ENCODE assay signal across 8 cellular contexts in the genomic region with DNA sequence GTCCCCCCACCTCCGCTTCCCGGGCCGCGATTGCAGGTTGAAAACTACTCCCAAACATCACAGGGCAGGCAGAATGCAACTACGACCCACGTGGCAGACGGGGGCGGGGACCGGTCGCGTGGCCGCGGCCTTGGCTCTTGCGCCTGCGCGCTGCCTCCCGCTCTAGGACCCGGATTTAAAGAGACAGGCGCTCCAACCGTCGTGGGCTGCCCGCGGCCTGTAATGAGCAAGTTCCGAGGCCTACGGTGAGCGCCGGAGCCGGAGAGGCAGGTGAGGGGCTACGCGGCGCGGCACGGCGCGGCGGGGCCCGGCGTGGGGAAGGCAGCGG. TPM values are rescaled to one million over a fixed set of nuclear protein-coding genes. Genes with fewer than 3 reads are reported as not detected.
DNase-seq lines count a peak whose midpoint lies in the region; ATAC-seq and TF ChIP-seq lines count a peak whose summit lies in the region.

A gene (plus strand): TSS at position 160 of the 328 bp plus-strand sequence. CDS start 2,494 bp downstream, outside the sequence.

- intact Hi-C loops in CD8-positive, alpha-beta T cell (cut with DNase I, micrococcal nuclease): loop anchor here (1.0 to 5.0 kb wide), 9 partner anchors 19 to 1506 kb away; a partner anchor contains a TSS

- peaks cover 52% of the 10 kb centered on the region for H3K4me1 Mint-ChIP-seq in CD8-positive, alpha-beta T cell (ENCODE audit: low read depth)

- peak within 1 kb of the TSS; percentile 80 for H3K4me3 ChIP-seq in CD8-positive, alpha-beta T cell (ENCODE audit: low read depth, low read length)
- H3K4me3 ChIP-seq in lung: peak within 1 kb of the TSS; percentile 90

- peak within 1 kb of the TSS; percentile 93 for H3K4me3 Mint-ChIP-seq in CD8-positive, alpha-beta T cell

- H3K36me3 ChIP-seq in CD8-positive, alpha-beta T cell (ENCODE audit: insufficient read depth, low read length): no peaks in the 10 kb centered on the region
- peaks cover 0 to 6% of the 10 kb centered on the region in 2 donors for H3K36me3 ChIP-seq in lung (ENCODE audit: control insufficient read depth in 2 of 2, insufficient read depth in 2 of 2, low read length in 2 of 2)

- H3K9me3 ChIP-seq in CD8-positive, alpha-beta T cell (ENCODE audit: low read length): no peaks in the 10 kb centered on the region
- H3K9me3 ChIP-seq in lung (ENCODE audit: control insufficient read depth in 2 of 2, insufficient read depth in 1 of 2, low read length in 1 of 2): no peaks in the 10 kb centered on the region

- CTCF ChIA-PET in CD8-positive, alpha-beta T cell (lab: Charles Lee): interaction anchor here (0.6 to 1.8 kb wide), 7 partner anchors 11 to 1092 kb away, joined by 3 to 5 read pairs (median 3); no protein-coding TSS in a partner anchor

- H3K27me3 ChIP-seq in CD8-positive, alpha-beta T cell (ENCODE audit: insufficient read depth, low read length): no peaks in the 10 kb centered on the region
- H3K27me3 ChIP-seq in lung (ENCODE audit: control insufficient read depth, insufficient read depth): no peaks in the 10 kb centered on the region

- 0% methylated on average over 25 to 39 of the region's 39 CpGs for WGBS in lung, 2 donors

- peak; percentile 85 to 95 (median 93) for DNase-seq in CD8-positive, alpha-beta T cell
- DNase-seq in HS-5 (ENCODE audit: low read depth) (peak; percentile 63), NK-92 (lab: John Stamatoyannopoulos, UW; ENCODE audit: unreplicated experiment) (peak; percentile 51), lung (ENCODE audit: low spot score) (peak; percentile 94)
- DNase-seq in activated CD8-positive, alpha-beta memory T cell treated with anti-CD3 and anti-CD28 coated beads for 1 hour (ENCODE audit: extremely low read depth in 1 of 2, low read depth in 1 of 2): peak; percentile 83 to 91
- peak; percentile 90 for DNase-seq in effector CD4-positive, alpha-beta T cell
- DNase-seq in stimulated activated CD4-positive, alpha-beta T cell treated with anti-CD3 and anti-CD28 coated beads, TNF-alpha, amount 100 ng/mL, for 24 hours (ENCODE audit: low read depth in 3 of 3): peak; percentile 89 to 94 (median 90)

- peak within 1 kb of the TSS; percentile 98 for H3K27ac Mint-ChIP-seq in CD8-positive, alpha-beta T cell

- peaks cover 26% of the 10 kb centered on the region for H3K4me1 ChIP-seq in CD8-positive, alpha-beta T cell (ENCODE audit: insufficient read depth, low read length)
- peaks cover 1 to 12% of the 10 kb centered on the region in 2 donors for H3K4me1 ChIP-seq in lung (ENCODE audit: control insufficient read depth in 2 of 2, insufficient read depth in 2 of 2, low read length in 2 of 2)

- ATAC-seq in CD8-positive, alpha-beta T cell: peak; percentile 73
- ATAC-seq in GM19468 (IDR thresholded peaks at IDR 0.05; ENCODE audit: extremely low read depth, unreplicated experiment) (peak; percentile 55), lung (ENCODE audit: insufficient read depth, low FRiP score) (peak; percentile 93)

- POLR2A ChIA-PET in CD8-positive, alpha-beta T cell (lab: Charles Lee): interaction anchor here (0.7 to 2.3 kb wide), 8 partner anchors 9 to 138 kb away, joined by 3 to 7 read pairs (median 4); a partner anchor contains a TSS

- no peaks in the 10 kb centered on the region for H3K9me3 Mint-ChIP-seq in CD8-positive, alpha-beta T cell

- no peak for TF ChIP-seq CTCF in CD8-positive, alpha-beta T cell (IDR thresholded peaks at IDR 0.05)
- no peak for TF ChIP-seq CTCF in lung (IDR thresholded peaks at IDR 0.05; ENCODE audit: control extremely low read depth, extremely low read depth)

- no peaks in the 10 kb centered on the region for H3K27me3 Mint-ChIP-seq in CD8-positive, alpha-beta T cell (ENCODE audit: low read depth)

- H3K36me3 Mint-ChIP-seq in CD8-positive, alpha-beta T cell: peaks cover 32% of the 10 kb centered on the region

- H3K27ac ChIP-seq in CD8-positive, alpha-beta T cell (ENCODE audit: low read depth, low read length): peak within 1 kb of the TSS; percentile 93
- peak within 1 kb of the TSS; percentile 96 to 97 for H3K27ac ChIP-seq in lung (ENCODE audit: low read depth in 1 of 2, low read length in 1 of 2)

RNA-seq across cellular contexts. Expression of the gene that starts here (rescaled TPM):
- 10 to 100 TPM; 43.9 to 48.0 TPM for total RNA-seq in CD8-positive, alpha-beta T cell
- 10 to 100 TPM; 35.1 to 40.9 TPM for total RNA-seq in lung
- polyA plus RNA-seq in lung: 10 to 100 TPM in 1 of 2 donors, 1 to 10 TPM in 1; 6.2 to 17.1 TPM

Comparison
In these comparisons a context has a peak if more than half of its experiments do, and no peak if none do; other contexts are left out.
1. Peak in every context shown above with its lines: DNase-seq, ATAC-seq, H3K4me3 ChIP-seq and H3K27ac ChIP-seq.